Comparison of ENCODE assay signal across 13 cellular contexts in genomic region chr12:54388214-54389138, GRCh38. TPM values are rescaled to one million over a fixed set of nuclear protein-coding genes. Genes with fewer than 3 reads are reported as not detected.
DNase-seq lines count a peak whose midpoint lies in the region; ATAC-seq, FAIRE-seq and TF ChIP-seq lines count a peak whose summit lies in the region.
"Had no signal": no experiment of that assay in that cellular context is flagged by ENCODE, and none has a peak within 500 bp of the region (broad histone marks: within the 10 kb centered on the region; RNA-seq: fewer than 3 reads in every experiment).

No MANE protein-coding gene starts in this region.

- ATAC-seq in natural killer cell (no peak), GM21717 (IDR thresholded peaks at IDR 0.05; ENCODE audit: unreplicated experiment) (no peak)
- ATAC-seq in natural killer cell treated with Interleukin-12 subunit alpha and Interleukin-12 subunit beta and Interleukin-15 and Interleukin-18, amount 100 ng/mL, for 72 hours = no peak
- ATAC-seq in activated T-helper 17 cell treated with anti-CD3 and anti-CD28 coated beads, Interleukin-2, amount 50 U/mL, for 72 hours (replicated peaks) = no peak
- ATAC-seq in activated CD4-positive, CD25-positive, alpha-beta regulatory T cell treated with anti-CD3 and anti-CD28 coated beads, Interleukin-2, amount 50 U/mL, for 24 hours = no peak
- ATAC-seq: effector memory CD8-positive, alpha-beta T cell had no signal

- WGBS in mesendoderm (ENCODE audit: extremely low coverage, insufficient coverage, low lambda C conversion rate) = no CpG with 5 or more reads among the region's 4 CpGs

- H3K4me3 ChIP-seq in mesendoderm (ENCODE audit: low read length) (no peak overlapping the region), vagina (no peak overlapping the region)

- H3K4me1 ChIP-seq in mesendoderm (ENCODE audit: control insufficient read depth, low read depth, low read length) (peaks cover 57% of the 10 kb centered on the region), vagina (peaks cover 88% of the 10 kb centered on the region)

- no peak overlapping the region for H4K8ac ChIP-seq in mesendoderm (ENCODE audit: low read depth, low read length)

- H3K56ac ChIP-seq in mesendoderm (ENCODE audit: low read length) = peak overlapping the region; percentile 67

- H3K9ac ChIP-seq in mesendoderm (ENCODE audit: low read length) = peak overlapping the region; percentile 54

- H3K4me3 Mint-ChIP-seq in natural killer cell = peak overlapping the region; percentile 25
- no peak overlapping the region for H3K4me3 Mint-ChIP-seq in natural killer cell treated with Interleukin-12 subunit alpha and Interleukin-12 subunit beta and Interleukin-15 and Interleukin-18, amount 100 ng/mL, for 72 hours
- H3K4me3 Mint-ChIP-seq in activated T-helper 17 cell treated with anti-CD3 and anti-CD28 coated beads, Interleukin-2, amount 50 U/mL, for 72 hours = no peak overlapping the region

- peak overlapping the region; percentile 58 for H3K27ac ChIP-seq in mesendoderm (ENCODE audit: low read depth, low read length)
- peak overlapping the region; percentile 93 for H3K27ac ChIP-seq in vagina

- H2BK120ac ChIP-seq in mesendoderm (ENCODE audit: low read depth, low read length) = no peak overlapping the region

- no peaks in the 10 kb centered on the region for H3K36me3 Mint-ChIP-seq in natural killer cell
- H3K36me3 Mint-ChIP-seq in natural killer cell treated with Interleukin-12 subunit alpha and Interleukin-12 subunit beta and Interleukin-15 and Interleukin-18, amount 100 ng/mL, for 72 hours = no peaks in the 10 kb centered on the region
- H3K36me3 Mint-ChIP-seq in activated T-helper 17 cell treated with anti-CD3 and anti-CD28 coated beads, Interleukin-2, amount 50 U/mL, for 72 hours (ENCODE audit: low read depth) = peaks cover under 1% of the 10 kb centered on the region

- H3K9me3 ChIP-seq in vagina = no peaks in the 10 kb centered on the region
- H3K9me3 ChIP-seq: BE2C had no signal

- FAIRE-seq in urothelium cell line (lab: Jason Lieb, UNC) = no peak

- no peak overlapping the region for H4K5ac ChIP-seq in mesendoderm (ENCODE audit: low read length)

- peaks cover 11 to 23% of the 10 kb centered on the region in 2 donors for H3K4me1 Mint-ChIP-seq in natural killer cell
- peaks cover 21% of the 10 kb centered on the region in 2 donors for H3K4me1 Mint-ChIP-seq in natural killer cell treated with Interleukin-12 subunit alpha and Interleukin-12 subunit beta and Interleukin-15 and Interleukin-18, amount 100 ng/mL, for 72 hours (ENCODE audit: low read depth in 2 of 2)
- H3K4me1 Mint-ChIP-seq in activated T-helper 17 cell treated with anti-CD3 and anti-CD28 coated beads, Interleukin-2, amount 50 U/mL, for 72 hours = peaks cover 12% of the 10 kb centered on the region

- no peaks in the 10 kb centered on the region for H3K27me3 ChIP-seq in mesendoderm (ENCODE audit: insufficient read depth, low read length, poor library complexity)
- H3K27me3 ChIP-seq in vagina = no peaks in the 10 kb centered on the region
- H3K27me3 ChIP-seq: BE2C had no signal

- no peaks in the 10 kb centered on the region for H3K79me2 ChIP-seq in mesendoderm (ENCODE audit: control insufficient read depth, insufficient read depth, low read length)

- no peak overlapping the region for H3K4me2 ChIP-seq in mesendoderm (ENCODE audit: low read length)

- H3K27me3 Mint-ChIP-seq in natural killer cell (ENCODE audit: low read depth in 2 of 2) = no peaks in the 10 kb centered on the region
- H3K27me3 Mint-ChIP-seq in natural killer cell treated with Interleukin-12 subunit alpha and Interleukin-12 subunit beta and Interleukin-15 and Interleukin-18, amount 100 ng/mL, for 72 hours = no peaks in the 10 kb centered on the region
- H3K27me3 Mint-ChIP-seq in activated T-helper 17 cell treated with anti-CD3 and anti-CD28 coated beads, Interleukin-2, amount 50 U/mL, for 72 hours = no peaks in the 10 kb centered on the region
- H3K27me3 Mint-ChIP-seq: effector memory CD8-positive, alpha-beta T cell had no signal

- no peak for TF ChIP-seq POLR2A in vagina (IDR thresholded peaks at IDR 0.05)

- no peaks in the 10 kb centered on the region for H3K9me3 Mint-ChIP-seq in natural killer cell
- H3K9me3 Mint-ChIP-seq in natural killer cell treated with Interleukin-12 subunit alpha and Interleukin-12 subunit beta and Interleukin-15 and Interleukin-18, amount 100 ng/mL, for 72 hours = no peaks in the 10 kb centered on the region
- H3K9me3 Mint-ChIP-seq in activated T-helper 17 cell treated with anti-CD3 and anti-CD28 coated beads, Interleukin-2, amount 50 U/mL, for 72 hours = no peaks in the 10 kb centered on the region
- H3K9me3 Mint-ChIP-seq: effector memory CD8-positive, alpha-beta T cell had no signal

- H2BK5ac ChIP-seq in mesendoderm (ENCODE audit: low read length) = peak overlapping the region; percentile 83

- H3K36me3 ChIP-seq in mesendoderm (ENCODE audit: control insufficient read depth, insufficient read depth, low read length) (no peaks in the 10 kb centered on the region), vagina (no peaks in the 10 kb centered on the region)
- H3K36me3 ChIP-seq: BE2C had no signal

- H3K27ac Mint-ChIP-seq in natural killer cell = peak overlapping the region in 1 of 2 donors; percentile 17
- no peak overlapping the region for H3K27ac Mint-ChIP-seq in natural killer cell treated with Interleukin-12 subunit alpha and Interleukin-12 subunit beta and Interleukin-15 and Interleukin-18, amount 100 ng/mL, for 72 hours
- peak overlapping the region; percentile 68 for H3K27ac Mint-ChIP-seq in activated T-helper 17 cell treated with anti-CD3 and anti-CD28 coated beads, Interleukin-2, amount 50 U/mL, for 72 hours

- H2AK5ac ChIP-seq in mesendoderm (ENCODE audit: low read length) = peak overlapping the region; percentile 90

- H3K18ac ChIP-seq in mesendoderm (ENCODE audit: low read length) = no peak overlapping the region

- TF ChIP-seq CTCF in natural killer cell (IDR thresholded peaks at IDR 0.05) (no peak), vagina (IDR thresholded peaks at IDR 0.05) (no peak)

- H3K4ac ChIP-seq in mesendoderm (ENCODE audit: low read depth, low read length) = no peak overlapping the region

- H3K23ac ChIP-seq in mesendoderm (ENCODE audit: low read length) = no peak overlapping the region

- no peak for DNase-seq in natural killer cell
- no peak for DNase-seq in natural killer cell treated with Interleukin-12 subunit alpha and Interleukin-12 subunit beta and Interleukin-15 and Interleukin-18, amount 100 ng/mL, for 72 hours (ENCODE audit: low spot score)
- DNase-seq in mesendoderm = peak; percentile 83
- DNase-seq in vagina (ENCODE audit: extremely low spot score in 2 of 2) = no peak
- no peak for DNase-seq in urothelium cell line (ENCODE audit: low spot score)
- DNase-seq: activated T-cell treated with anti-CD3 and anti-CD28 coated beads, Interleukin-2, amount 50 U/mL, for 48 hours; BE2C; effector memory CD8-positive, alpha-beta T cell; NCI-H226; stimulated activated CD4-positive, alpha-beta T cell treated with anti-CD3 and anti-CD28 coated beads, Interleukin-1b, Interleukin-23, amount 100 ng/mL, for 48 hours had no signal

- no peak overlapping the region for H2BK15ac ChIP-seq in mesendoderm (replicated peaks; ENCODE audit: low read depth)

- no peaks in the 10 kb centered on the region for H3K79me1 ChIP-seq in mesendoderm (ENCODE audit: low read length)

- intact Hi-C loops in natural killer cell (cut with micrococcal nuclease) = no loop called here
- intact Hi-C loops in vagina (cut with DNase I) = no loop called here

RNA-seq across cellular contexts. Expression of gene ZNF385A, which starts 3.9 kb away (rescaled TPM):
- 1 to 10 TPM; 5.4 to 9.8 (median 8.9) TPM for total RNA-seq in natural killer cell
- total RNA-seq in natural killer cell treated with Interleukin-12 subunit alpha and Interleukin-12 subunit beta and Interleukin-15 and Interleukin-18, amount 100 ng/mL, for 72 hours = 1 to 10 TPM; 1.1 to 1.5 TPM
- total RNA-seq in activated T-helper 17 cell treated with anti-CD3 and anti-CD28 coated beads, Interleukin-2, amount 50 U/mL, for 72 hours = 1 to 10 TPM in 1 of 2 donors, under 1 TPM in 1; 0.48 to 2.6 TPM
- polyA plus RNA-seq in mesendoderm (2013, experiment 1 of 2) = 6.6 TPM
- polyA plus RNA-seq in mesendoderm (2013, experiment 2 of 2) = 6.0 TPM
- 38.8 TPM for total RNA-seq in vagina

RNA-seq across cellular contexts. Expression of gene GPR84, which starts 24.2 kb away (rescaled TPM):
- total RNA-seq in natural killer cell (1 to 10 TPM in 1 of 3 donors, under 1 TPM in 2; 0.45 to 4.9 (median 0.59) TPM), vagina (not detected)
- total RNA-seq in natural killer cell treated with Interleukin-12 subunit alpha and Interleukin-12 subunit beta and Interleukin-15 and Interleukin-18, amount 100 ng/mL, for 72 hours = 10 to 100 TPM; 23.5 to 91.5 TPM
- total RNA-seq in activated T-helper 17 cell treated with anti-CD3 and anti-CD28 coated beads, Interleukin-2, amount 50 U/mL, for 72 hours = 1 to 10 TPM in 1 of 2 donors, under 1 TPM in 1; 0.24 to 2.2 TPM
- not detected for polyA plus RNA-seq in mesendoderm (2013, experiment 1 of 2)
- not detected for polyA plus RNA-seq in mesendoderm (2013, experiment 2 of 2)

RNA-seq across cellular contexts. Expression of gene ITGA5, which starts 30.6 kb away (rescaled TPM):
- 100 to 1,000 TPM; 177 to 232 (median 207) TPM for total RNA-seq in natural killer cell
- total RNA-seq in natural killer cell treated with Interleukin-12 subunit alpha and Interleukin-12 subunit beta and Interleukin-15 and Interleukin-18, amount 100 ng/mL, for 72 hours = 10 to 100 TPM; 31.8 to 32.1 TPM
- total RNA-seq in activated T-helper 17 cell treated with anti-CD3 and anti-CD28 coated beads, Interleukin-2, amount 50 U/mL, for 72 hours = 100 to 1,000 TPM in 1 of 2 donors, 10 to 100 TPM in 1; 29.9 to 211 TPM
- 39.8 TPM for polyA plus RNA-seq in mesendoderm (2013, experiment 1 of 2)
- polyA plus RNA-seq in mesendoderm (2013, experiment 2 of 2) = 35.6 TPM
- total RNA-seq in vagina = 95.0 TPM

Comparison
In these comparisons a context has a peak if more than half of its experiments do, and no peak if none do; other contexts are left out.
1. RNA of gene GPR84, which starts 24.2 kb away (total RNA-seq): 23.5 to 91.5 TPM in natural killer cell treated with Interleukin-12 subunit alpha and Interleukin-12 subunit beta and Interleukin-15 and Interleukin-18, amount 100 ng/mL, for 72 hours; 0.24 to 2.2 TPM in activated T-helper 17 cell treated with anti-CD3 and anti-CD28 coated beads, Interleukin-2, amount 50 U/mL, for 72 hours, 0.45 to 4.9 TPM in natural killer cell and not detected in vagina (single experiment); every median in the first group is over 4 times any median in the second.